In the genomic region with DNA sequence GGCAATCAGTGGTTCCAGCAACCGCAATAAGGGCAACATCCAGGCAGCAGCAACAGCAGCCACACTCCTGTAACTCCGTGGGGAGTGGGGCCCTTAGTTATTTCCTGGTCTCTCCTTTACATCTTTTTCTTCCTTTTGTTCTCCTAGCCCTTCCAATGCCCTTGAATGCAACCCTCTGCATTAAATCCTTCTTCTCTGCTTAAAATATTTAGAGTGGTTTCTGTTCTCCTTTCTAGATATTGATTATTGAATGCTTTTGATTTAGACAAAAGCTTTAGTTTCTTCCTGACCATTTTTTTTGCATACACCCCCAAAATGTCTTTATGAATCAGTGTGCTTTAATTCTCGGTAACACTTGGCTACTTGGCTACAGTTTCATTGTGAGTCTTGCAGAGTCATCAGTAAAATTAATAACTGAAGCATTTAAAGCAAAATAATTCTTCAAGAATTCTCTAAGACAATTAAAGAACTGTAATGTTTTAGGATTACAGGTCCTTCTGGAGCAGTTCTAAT, we compare ENCODE assay signal across 15 cellular contexts.
DNase-seq lines count a peak whose midpoint lies in the region; ATAC-seq and TF ChIP-seq lines count a peak whose summit lies in the region.
"Had no signal": no experiment of that assay in that cellular context is flagged by ENCODE, and none has a peak within 500 bp of the region (broad histone marks: within the 10 kb centered on the region; RNA-seq: fewer than 3 reads in every experiment).

No MANE protein-coding gene starts in this region.

- H3K27me3 Mint-ChIP-seq in Calu3 (ENCODE audit: unreplicated experiment), result no peaks in the 10 kb centered on the region
- no peaks in the 10 kb centered on the region for H3K27me3 Mint-ChIP-seq in T-cell
- H3K27me3 Mint-ChIP-seq: type B pancreatic cell had no signal

- CTCF ChIA-PET in Calu3 (lab: Charles Lee), result no interaction called here
- CTCF ChIA-PET in T-cell (lab: Charles Lee), result no interaction called here

- H3K4me3 Mint-ChIP-seq in Calu3 (ENCODE audit: low read depth, unreplicated experiment), result no peak overlapping the region
- no peak overlapping the region for H3K4me3 Mint-ChIP-seq in T-cell
- H3K4me3 Mint-ChIP-seq: type B pancreatic cell had no signal

- H3K4me1 Mint-ChIP-seq in Calu3 (ENCODE audit: low read depth, unreplicated experiment) (no peaks in the 10 kb centered on the region), T-cell (no peaks in the 10 kb centered on the region)

- no peaks in the 10 kb centered on the region for H3K36me3 Mint-ChIP-seq in Calu3 (ENCODE audit: insufficient read depth, unreplicated experiment)
- no peaks in the 10 kb centered on the region for H3K36me3 Mint-ChIP-seq in T-cell
- H3K36me3 Mint-ChIP-seq: type B pancreatic cell had no signal

- BruUV-seq in Calu3 (replicated peaks; lab: Mats Ljungman, UMichigan), result no TSS peak

- peak; percentile 60 for ATAC-seq in GM18505 (IDR thresholded peaks at IDR 0.05; ENCODE audit: unreplicated experiment)
- ATAC-seq in GM19438 (IDR thresholded peaks at IDR 0.05; ENCODE audit: low read depth, unreplicated experiment), result peak; percentile 73
- peak; percentile 65 for ATAC-seq in HG02763 (IDR thresholded peaks at IDR 0.05; ENCODE audit: unreplicated experiment)
- peak; percentile 84 for ATAC-seq in HG03520 (IDR thresholded peaks at IDR 0.05; ENCODE audit: unreplicated experiment)
- ATAC-seq in T-cell (replicated peaks in 1 of 4), result no peak
- ATAC-seq: heart right ventricle, left cardiac atrium had no signal

- no peak overlapping the region for H3K27ac Mint-ChIP-seq in Calu3 (ENCODE audit: unreplicated experiment)
- no peak overlapping the region for H3K27ac Mint-ChIP-seq in T-cell
- H3K27ac Mint-ChIP-seq: type B pancreatic cell had no signal

- DNase-seq in Calu3 (no peak), NCI-H146 treated with DMSO at 0.1 percent for 48 hours (lab: John Stamatoyannopoulos, UW; ENCODE audit: unreplicated experiment) (no peak), NCI-H1417 treated with DMSO at 0.1 percent for 48 hours (lab: John Stamatoyannopoulos, UW) (no peak), T-cell (no peak)
- DNase-seq: activated CD4-positive, alpha-beta T cell treated with anti-CD3 and anti-CD28 coated beads, Interleukin-2, amount 50 U/mL, for 1 hour; heart right ventricle; Kasumi-1; left cardiac atrium; NCI-H2029; posterior cingulate gyrus had no signal

- no peak for TF ChIP-seq POLR2A in GM18505 (IDR thresholded peaks at IDR 0.05; ENCODE audit: borderline replicate concordance, extremely low read depth, insufficient read depth, insufficient read length)

- POLR2A ChIA-PET in T-cell (lab: Charles Lee), result no interaction called here

- intact Hi-C loops in Calu3 (cut with micrococcal nuclease; ENCODE audit: unreplicated experiment), result no loop called here

- no peak for TF ChIP-seq CTCF in Calu3 (IDR thresholded peaks at IDR 0.05; ENCODE audit: unreplicated experiment)

- H3K9me3 Mint-ChIP-seq in Calu3 (ENCODE audit: low read depth, unreplicated experiment) (no peaks in the 10 kb centered on the region), T-cell (no peaks in the 10 kb centered on the region)

Comparison
In these comparisons a context has a peak if more than half of its experiments do, and no peak if none do; other contexts are left out.
1. ATAC-seq: peak in GM18505 (single experiment), GM19438 (single experiment), HG02763 (single experiment) and HG03520 (single experiment); none in T-cell (0 of 4).